10 cellular contexts compared by ENCODE assay signal in the genomic region with DNA sequence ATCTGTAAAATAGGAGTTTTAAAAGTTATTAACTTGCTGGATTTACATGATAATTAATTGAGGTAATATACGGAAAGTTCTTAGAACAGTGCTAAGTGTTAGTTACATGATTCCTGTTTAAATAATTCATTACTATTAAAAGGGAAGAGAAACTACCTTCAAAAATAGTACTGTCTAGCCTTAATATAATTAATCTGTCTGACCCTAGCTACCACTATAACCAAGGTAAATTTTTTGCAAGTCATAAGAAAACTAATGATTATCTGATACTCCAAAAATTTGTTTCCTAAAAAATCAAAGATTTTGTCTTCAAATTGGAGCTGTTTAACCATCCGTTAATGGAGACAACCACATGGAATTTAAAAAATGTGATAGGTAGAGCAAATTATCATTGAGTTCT.
"Had no signal": no experiment of that assay in that cellular context is flagged by ENCODE, and none has a peak within 500 bp of the region (broad histone marks: within the 10 kb centered on the region; RNA-seq: fewer than 3 reads in every experiment).

No MANE protein-coding gene starts in this region.

- DNase-seq: H9, HCEC 1CT, IMR-90, Kasumi-1, KG1 had no signal

- FAIRE-seq: H1, H54, HTR-8/SVneo, K562 had no signal

- H3K4me2 ChIP-seq: GM23338 had no signal

- H2AFZ ChIP-seq: GM23338 had no signal

- ATAC-seq: GM23338, K562 had no signal

- H3K4me3 ChIP-seq: GM23338, K562 had no signal
